ENCODE assay signal across 11 cellular contexts in genomic region chr11:68545796-68546195, GRCh38.
A peak's percentile ranks its signal among the peaks of the same experiment; 100 is the strongest.
DNase-seq lines count a peak whose midpoint lies in the region; ATAC-seq and TF ChIP-seq lines count a peak whose summit lies in the region.
"Had no signal": no experiment of that assay in that cellular context is flagged by ENCODE, and none has a peak within 500 bp of the region (broad histone marks: within the 10 kb centered on the region; RNA-seq: fewer than 3 reads in every experiment).

No MANE protein-coding gene starts in this region.

- peak overlapping the region; percentile 14 for H3K27ac Mint-ChIP-seq in central memory CD8-positive, alpha-beta T cell (ENCODE audit: low read depth)
- H3K27ac Mint-ChIP-seq: activated B cell treated with CpG ODN at 0.5 μM for 24 hours had no signal

- H3K9me3 ChIP-seq in Karpas-422 (ENCODE audit: low read length) (no peaks in the 10 kb centered on the region), parathyroid adenoma (ENCODE audit: control insufficient read depth, low read length) (no peaks in the 10 kb centered on the region)

- H3K27me3 Mint-ChIP-seq in central memory CD8-positive, alpha-beta T cell = no peaks in the 10 kb centered on the region
- H3K27me3 Mint-ChIP-seq: activated B cell treated with CpG ODN at 0.5 μM for 24 hours had no signal

- no peak overlapping the region for H2AFZ ChIP-seq in Karpas-422 (ENCODE audit: low read length)
- H2AFZ ChIP-seq in parathyroid adenoma = no peak overlapping the region

- H3K4me3 ChIP-seq in Karpas-422 (ENCODE audit: low read length) (no peak overlapping the region), parathyroid adenoma (ENCODE audit: low read depth, low read length) (no peak overlapping the region)

- TF ChIP-seq CTCF in parathyroid adenoma (IDR thresholded peaks at IDR 0.05) = no peak

- H3K36me3 Mint-ChIP-seq in central memory CD8-positive, alpha-beta T cell (ENCODE audit: insufficient read depth) = peaks cover 61% of the 10 kb centered on the region

- H3K36me3 ChIP-seq in Karpas-422 (ENCODE audit: insufficient read depth, low read length) (peaks cover 20% of the 10 kb centered on the region; the same call in 1 of the 2 replicates), parathyroid adenoma (ENCODE audit: control insufficient read depth, insufficient read depth, low read length) (no peaks in the 10 kb centered on the region)

- H3K9me3 Mint-ChIP-seq in central memory CD8-positive, alpha-beta T cell = no peaks in the 10 kb centered on the region
- H3K9me3 Mint-ChIP-seq: activated B cell treated with CpG ODN at 0.5 μM for 24 hours had no signal

- no peaks in the 10 kb centered on the region for H3K27me3 ChIP-seq in Karpas-422 (ENCODE audit: low read length)
- H3K27me3 ChIP-seq in parathyroid adenoma (ENCODE audit: control insufficient read depth, insufficient read depth, low read length) = no peaks in the 10 kb centered on the region

- peaks cover 67% of the 10 kb centered on the region for H3K4me1 Mint-ChIP-seq in central memory CD8-positive, alpha-beta T cell

- H3K4me2 ChIP-seq in Karpas-422 (ENCODE audit: low read depth, low read length, poor library complexity, severe bottlenecking) = no peak overlapping the region
- H3K4me2 ChIP-seq in parathyroid adenoma (ENCODE audit: low read length) = peak overlapping the region; percentile 31

- peaks cover 11% of the 10 kb centered on the region for H3K4me1 ChIP-seq in Karpas-422 (ENCODE audit: low read length)
- H3K4me1 ChIP-seq in parathyroid adenoma = peaks cover 18% of the 10 kb centered on the region

- H4K20me1 ChIP-seq in Karpas-422 (ENCODE audit: insufficient read depth, low read depth, low read length) = peaks cover 22% of the 10 kb centered on the region

- H3K27ac ChIP-seq in Karpas-422 (ENCODE audit: low read length) (0 out of 2 replicates have a peak overlapping the region, but pooled peaks have one; percentile 26), parathyroid adenoma (peak overlapping the region; percentile 70)

- H3K9ac ChIP-seq in Karpas-422 (ENCODE audit: low read length) (no peak overlapping the region), parathyroid adenoma (no peak overlapping the region)

- ATAC-seq in central memory CD8-positive, alpha-beta T cell (replicated peaks; ENCODE audit: extremely low read depth, poor library complexity, severe bottlenecking) = no peak

- peak; percentile 20 for DNase-seq in NCI-H748 (lab: John Stamatoyannopoulos, UW; ENCODE audit: unreplicated experiment)
- DNase-seq in NCI-H748 treated with DMSO at 0.1 percent for 48 hours (lab: John Stamatoyannopoulos, UW) = no peak
- DNase-seq in Karpas-422 = no peak
- DNase-seq in central memory CD8-positive, alpha-beta T cell (ENCODE audit: low spot score in 2 of 2) = no peak
- DNase-seq in GM03348 (ENCODE audit: low spot score) = no peak
- no peak for DNase-seq in UCSD-AML1 (lab: John Stamatoyannopoulos, UW; ENCODE audit: unreplicated experiment)
- no peak for DNase-seq in T1000 (lab: John Stamatoyannopoulos, UW)
- DNase-seq: activated B cell treated with CpG ODN at 0.5 μM for 24 hours; NCI-H774; stimulated activated CD4-positive, alpha-beta T cell treated with anti-CD3 and anti-CD28 coated beads, Interleukin-15, amount 100 ng/mL, for 24 hours had no signal

- H3K79me2 ChIP-seq in Karpas-422 (ENCODE audit: low read length) (peaks cover 95% of the 10 kb centered on the region), parathyroid adenoma (peaks cover 31% of the 10 kb centered on the region)

- no peak overlapping the region for H3K4me3 Mint-ChIP-seq in central memory CD8-positive, alpha-beta T cell
- H3K4me3 Mint-ChIP-seq: activated B cell treated with CpG ODN at 0.5 μM for 24 hours had no signal

- H3K9me2 ChIP-seq in Karpas-422 (replicated peaks; ENCODE audit: insufficient read depth, low read length) = no peaks in the 10 kb centered on the region
